ENCODE assay signal across 8 cellular contexts in the genomic region with DNA sequence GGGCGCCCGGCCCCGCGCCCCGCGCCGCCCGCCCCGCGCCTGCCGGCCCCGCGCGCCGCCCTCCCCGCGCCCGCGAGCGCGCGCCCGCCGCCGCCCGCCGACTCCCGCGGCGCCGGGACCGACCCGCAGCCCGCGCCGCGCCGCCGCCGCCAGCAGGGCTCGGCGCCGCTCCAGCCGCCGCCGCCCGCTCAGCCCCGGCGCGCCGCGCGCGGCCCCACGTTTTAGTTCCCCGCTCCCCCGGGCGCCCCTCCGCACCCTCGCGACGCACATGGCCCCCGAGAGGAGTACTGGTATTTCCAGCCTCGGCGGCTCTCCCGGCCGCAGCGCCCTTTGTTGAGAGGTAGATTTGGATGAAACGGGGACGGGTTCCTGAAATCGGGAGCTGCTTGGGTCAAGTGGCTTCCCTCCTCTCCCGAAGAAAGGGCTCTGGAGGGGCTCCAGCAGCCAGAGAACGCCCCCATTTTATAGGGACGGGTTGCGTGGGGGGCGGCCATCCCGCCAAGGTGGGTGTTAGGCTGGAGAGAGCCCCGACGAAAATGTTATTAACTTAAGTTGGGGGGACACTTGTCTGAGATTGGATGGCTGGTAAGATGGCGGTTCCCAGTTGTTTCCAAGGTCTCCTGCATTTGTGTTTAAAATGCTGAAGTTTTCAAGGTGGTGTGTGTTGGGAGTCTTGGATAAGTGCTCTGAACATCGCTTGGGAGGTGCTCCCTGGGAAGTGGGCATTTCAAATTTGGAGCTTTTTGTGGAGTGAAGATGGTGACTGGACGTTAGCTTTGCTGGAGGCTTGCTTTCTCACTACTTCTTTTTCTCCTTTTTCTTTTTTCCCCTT. TPM values are rescaled to one million over a fixed set of nuclear protein-coding genes. Genes with fewer than 3 reads are reported as not detected.
A peak's percentile ranks its signal among the peaks of the same experiment; 100 is the strongest.
DNase-seq lines count a peak whose midpoint lies in the region; ATAC-seq, FAIRE-seq and TF ChIP-seq lines count a peak whose summit lies in the region.

No MANE protein-coding gene starts in this region.

- no peak for FAIRE-seq in HepG2 (lab: Jason Lieb, UNC)

- H4K20me1 ChIP-seq in HepG2 (ENCODE audit: insufficient read depth, low read length): peaks cover 32% of the 10 kb centered on the region

- H3K9ac ChIP-seq in HepG2 (ENCODE audit: insufficient read depth, low read depth, low read length): peak overlapping the region; percentile 69

- peak overlapping the region; percentile 96 for H3K4me2 ChIP-seq in HepG2 (ENCODE audit: low read depth, low read length)

- TF ChIP-seq RAD21 in HepG2 (CRISPR knock-in tag; IDR thresholded peaks at IDR 0.05): no peak

- ATAC-seq in HepG2 (no peak), HG03342 (IDR thresholded peaks at IDR 0.05; ENCODE audit: unreplicated experiment) (no peak)
- no peak for ATAC-seq in stimulated activated naive CD8-positive, alpha-beta T cell treated with anti-CD3 and anti-CD28 coated beads, Interleukin-15, Interleukin-2, amounts not matched to agents 100 U/mL and 50 U/mL, for 24 hours

- no peak for TF ChIP-seq EP300 in HepG2 (IDR thresholded peaks at IDR 0.05; ENCODE audit: low read depth in 2 of 2, low read length in 2 of 2)
- TF ChIP-seq EP300 in HepG2 (CRISPR knock-in tag; IDR thresholded peaks at IDR 0.05; ENCODE audit: borderline replicate concordance): no peak

- TF ChIP-seq POLR2A in HepG2 (IDR thresholded peaks at IDR 0.05; ENCODE audit: insufficient read depth in 1 of 2, low read depth in 2 of 2, low read length in 2 of 2): no peak

- POLR2A ChIA-PET in HepG2 (lab: Yijun Ruan, JAX): interaction anchor here (2.0 kb wide), 1 partner anchor 18 kb away, joined by 9 read pairs; no protein-coding TSS in a partner anchor

- H3K9me3 ChIP-seq in HepG2 (ENCODE audit: low read length): no peaks in the 10 kb centered on the region

- H3K79me2 ChIP-seq in HepG2 (ENCODE audit: insufficient read depth, low read length): peaks cover 40% of the 10 kb centered on the region

- H3K36me3 ChIP-seq in HepG2 (replicated peaks in 1 of 2; ENCODE audit: control insufficient read depth in 1 of 2, insufficient read depth in 2 of 2, low read length in 2 of 2): no peaks in the 10 kb centered on the region

- 5% methylated on average over 14 of the region's 82 CpGs for WGBS in HepG2 (ENCODE audit: low lambda C conversion rate)

- in situ Hi-C loops in HepG2 (cut with HindIII; ENCODE audit: extremely low pct_ligation_motif_present, low pct_unique_long_range_greater_than_20kb): loop anchor here (25.0 kb wide), 2 partner anchors 390 to 810 kb away; partner anchors contain the start of gene PIP4K2A

- H2AFZ ChIP-seq in HepG2 (ENCODE audit: low read length): no peak overlapping the region

- TF ChIP-seq CTCF in GM12864 (IDR thresholded peaks at IDR 0.05; ENCODE audit: low read depth, low read length, missing control alignments) (no peak), cardiac fibroblast (IDR thresholded peaks at IDR 0.05; ENCODE audit: low read depth, low read length) (no peak), HepG2 (CRISPR knock-in tag; IDR thresholded peaks at IDR 0.05) (no peak)

- CTCF ChIA-PET in HepG2 (lab: Yijun Ruan, JAX; ENCODE audit: low intra/inter-chr PET ratio, low total read pairs): no interaction called here

- peak overlapping the region; percentile 95 for H3K4me3 ChIP-seq in GM12864 (ENCODE audit: low read depth, low read length)
- peak overlapping the region; percentile 67 to 69 for H3K4me3 ChIP-seq in cardiac fibroblast (replicated peaks in 1 of 2; ENCODE audit: low read depth in 2 of 2, low read length in 2 of 2)
- peak overlapping the region; percentile 78 to 88 (median 81) for H3K4me3 ChIP-seq in HepG2 (replicated peaks in 1 of 3; ENCODE audit: insufficient read depth in 1 of 3, low read depth in 2 of 3, low read length in 3 of 3)

- no peak overlapping the region for H3K27ac ChIP-seq in HepG2 (ENCODE audit: extremely low read length, insufficient read depth, low read length)

- no TSS peak for BruUV-seq in HepG2 (replicated peaks; lab: Mats Ljungman, UMichigan)

- no peak for DNase-seq in GM12864 (ENCODE audit: low read depth)
- peak; percentile 56 for DNase-seq in OCI-M1 (lab: John Stamatoyannopoulos, UW)
- peak in 1 of 2 donors; percentile 30 for DNase-seq in cardiac fibroblast (ENCODE audit: low read depth in 2 of 2)
- no peak for DNase-seq in HepG2 (ENCODE audit: low spot score)
- peak; percentile 32 for DNase-seq in stimulated activated naive CD8-positive, alpha-beta T cell treated with anti-CD3 and anti-CD28 coated beads, Interleukin-15, Interleukin-2, amounts not matched to agents 100 U/mL and 50 U/mL, for 24 hours
- no peak for DNase-seq in glomerular visceral epithelial cell (ENCODE audit: extremely low spot score)
- no peak for DNase-seq in DMS79 (lab: John Stamatoyannopoulos, UW)

- intact Hi-C loops in HepG2 (cut with micrococcal nuclease; ENCODE audit: unreplicated experiment): loop anchor here (5.0 to 10.0 kb wide), 3 partner anchors 193 to 665 kb away; no protein-coding TSS in a partner anchor

- peaks cover 65% of the 10 kb centered on the region for H3K4me1 ChIP-seq in HepG2 (ENCODE audit: insufficient read depth, low read length)

- H3K27me3 ChIP-seq in HepG2 (ENCODE audit: control insufficient read depth in 1 of 2, insufficient read depth in 2 of 2, low read length in 2 of 2): peaks cover 0 to 7% of the 10 kb centered on the region in 2 experiments; a peak in 2 of 5 replicates

RNA-seq across cellular contexts. Expression of gene BMI1, which starts 1.1 kb away (rescaled TPM):
- total RNA-seq in HepG2 (2016; rRNA removed; fragmentation: Illumina TruSeq; extraction: Trizol): 44.0 and 46.3 TPM in 2 replicates
- 8.7 and 9.7 TPM in 2 replicates for total RNA-seq in HepG2 (2016; cell fraction: cytosol; rRNA removed; fragmentation: Illumina TruSeq; extraction: Trizol; ENCODE audit: low read depth)
- total RNA-seq in HepG2 (2016; cell fraction: insoluble cytoplasmic fraction; rRNA removed; fragmentation: Illumina TruSeq; extraction: Trizol): 41.7 and 51.3 TPM in 2 replicates
- total RNA-seq in HepG2 (2016; cell fraction: membrane; rRNA removed; fragmentation: Illumina TruSeq; extraction: Trizol): 45.9 and 47.6 TPM in 2 replicates
- 35.5 and 44.2 TPM in 2 replicates for total RNA-seq in HepG2 (2016; cell fraction: nucleus; rRNA removed; fragmentation: Illumina TruSeq; extraction: Trizol)
- 28.0 and 30.5 TPM in 2 replicates for polyA plus RNA-seq in HepG2 (2011; rRNA removed)
- polyA plus RNA-seq in HepG2 (2011; cell fraction: cytosol; rRNA removed): 11.2 and 14.7 TPM in 2 replicates
- polyA plus RNA-seq in HepG2 (2011; cell fraction: nucleus; rRNA removed): 33.2 and 46.3 TPM in 2 replicates
- 28.8 and 47.8 TPM in 2 replicates for polyA plus RNA-seq in HepG2 (2012)
- polyA plus RNA-seq in HepG2 (2016; cell fraction: cytosol; fragmentation: Illumina TruSeq; extraction: Trizol; ENCODE audit: low read depth): 8.6 and 9.9 TPM in 2 replicates
- 49.7 and 50.7 TPM in 2 replicates for polyA plus RNA-seq in HepG2 (2016; cell fraction: insoluble cytoplasmic fraction; fragmentation: Illumina TruSeq; extraction: Trizol; ENCODE audit: low read depth)
- polyA plus RNA-seq in HepG2 (2016; cell fraction: membrane; fragmentation: Illumina TruSeq; extraction: Trizol; ENCODE audit: low read depth): 28.7 and 33.7 TPM in 2 replicates
- 66.4 and 66.5 TPM in 2 replicates for polyA plus RNA-seq in HepG2 (2016; cell fraction: nucleus; fragmentation: Illumina TruSeq; extraction: Trizol; ENCODE audit: insufficient read depth, low read depth)
- 43.5 and 48.7 TPM in 2 replicates for polyA minus RNA-seq in HepG2 (2011; rRNA and poly(A)+ RNA removed; ENCODE audit: low replicate concordance)
- polyA minus RNA-seq in HepG2 (2011; cell fraction: cytosol; rRNA and poly(A)+ RNA removed): 26.1 TPM in 2 replicates
- polyA minus RNA-seq in HepG2 (2011; cell fraction: nucleus; rRNA and poly(A)+ RNA removed): 33.6 and 33.9 TPM in 2 replicates

RNA-seq across cellular contexts. Expression of gene COMMD3, which starts 5.9 kb away (rescaled TPM):
- 54.4 and 56.8 TPM in 2 replicates for total RNA-seq in HepG2 (2016; rRNA removed; fragmentation: Illumina TruSeq; extraction: Trizol)
- 15.2 and 17.8 TPM in 2 replicates for total RNA-seq in HepG2 (2016; cell fraction: cytosol; rRNA removed; fragmentation: Illumina TruSeq; extraction: Trizol; ENCODE audit: low read depth)
- 55.9 and 59.6 TPM in 2 replicates for total RNA-seq in HepG2 (2016; cell fraction: insoluble cytoplasmic fraction; rRNA removed; fragmentation: Illumina TruSeq; extraction: Trizol)
- total RNA-seq in HepG2 (2016; cell fraction: membrane; rRNA removed; fragmentation: Illumina TruSeq; extraction: Trizol): 24.8 and 25.2 TPM in 2 replicates
- total RNA-seq in HepG2 (2016; cell fraction: nucleus; rRNA removed; fragmentation: Illumina TruSeq; extraction: Trizol): 58.2 and 59.9 TPM in 2 replicates
- polyA plus RNA-seq in HepG2 (2011; rRNA removed): 32.5 and 38.7 TPM in 2 replicates
- 13.0 and 16.4 TPM in 2 replicates for polyA plus RNA-seq in HepG2 (2011; cell fraction: cytosol; rRNA removed)
- 32.4 and 40.5 TPM in 2 replicates for polyA plus RNA-seq in HepG2 (2011; cell fraction: nucleus; rRNA removed)
- 26.8 and 37.6 TPM in 2 replicates for polyA plus RNA-seq in HepG2 (2012)
- polyA plus RNA-seq in HepG2 (2016; cell fraction: cytosol; fragmentation: Illumina TruSeq; extraction: Trizol; ENCODE audit: low read depth): 16.4 and 19.0 TPM in 2 replicates
- polyA plus RNA-seq in HepG2 (2016; cell fraction: insoluble cytoplasmic fraction; fragmentation: Illumina TruSeq; extraction: Trizol; ENCODE audit: low read depth): 54.7 and 56.3 TPM in 2 replicates
- polyA plus RNA-seq in HepG2 (2016; cell fraction: membrane; fragmentation: Illumina TruSeq; extraction: Trizol; ENCODE audit: low read depth): 20.1 and 20.4 TPM in 2 replicates
- polyA plus RNA-seq in HepG2 (2016; cell fraction: nucleus; fragmentation: Illumina TruSeq; extraction: Trizol; ENCODE audit: insufficient read depth, low read depth): 76.7 and 77.8 TPM in 2 replicates
- 3.1 and 6.1 TPM in 2 replicates for polyA minus RNA-seq in HepG2 (2011; rRNA and poly(A)+ RNA removed; ENCODE audit: low replicate concordance)
- polyA minus RNA-seq in HepG2 (2011; cell fraction: cytosol; rRNA and poly(A)+ RNA removed): 3.3 and 8.5 TPM in 2 replicates
- polyA minus RNA-seq in HepG2 (2011; cell fraction: nucleus; rRNA and poly(A)+ RNA removed): 35.2 and 36.6 TPM in 2 replicates

RNA-seq across cellular contexts. Expression of gene SPAG6, which starts 23.2 kb away (rescaled TPM):
- not detected in 2 replicates for total RNA-seq in HepG2 (2016; rRNA removed; fragmentation: Illumina TruSeq; extraction: Trizol)
- not detected in 2 replicates for total RNA-seq in HepG2 (2016; cell fraction: cytosol; rRNA removed; fragmentation: Illumina TruSeq; extraction: Trizol; ENCODE audit: low read depth)
- not detected in 2 replicates for total RNA-seq in HepG2 (2016; cell fraction: insoluble cytoplasmic fraction; rRNA removed; fragmentation: Illumina TruSeq; extraction: Trizol)
- total RNA-seq in HepG2 (2016; cell fraction: membrane; rRNA removed; fragmentation: Illumina TruSeq; extraction: Trizol): not detected in 2 replicates
- total RNA-seq in HepG2 (2016; cell fraction: nucleus; rRNA removed; fragmentation: Illumina TruSeq; extraction: Trizol): not detected in 2 replicates
- polyA plus RNA-seq in HepG2 (2011; rRNA removed): not detected in 2 replicates
- not detected in 2 replicates for polyA plus RNA-seq in HepG2 (2011; cell fraction: cytosol; rRNA removed)
- polyA plus RNA-seq in HepG2 (2011; cell fraction: nucleus; rRNA removed): not detected in 2 replicates
- not detected in 2 replicates for polyA plus RNA-seq in HepG2 (2012)
- not detected in 2 replicates for polyA plus RNA-seq in HepG2 (2016; cell fraction: cytosol; fragmentation: Illumina TruSeq; extraction: Trizol; ENCODE audit: low read depth)
- polyA plus RNA-seq in HepG2 (2016; cell fraction: insoluble cytoplasmic fraction; fragmentation: Illumina TruSeq; extraction: Trizol; ENCODE audit: low read depth): not detected in 2 replicates
- polyA plus RNA-seq in HepG2 (2016; cell fraction: membrane; fragmentation: Illumina TruSeq; extraction: Trizol; ENCODE audit: low read depth): not detected in 2 replicates
- polyA plus RNA-seq in HepG2 (2016; cell fraction: nucleus; fragmentation: Illumina TruSeq; extraction: Trizol; ENCODE audit: insufficient read depth, low read depth): not detected in 2 replicates
- not detected in 2 replicates for polyA minus RNA-seq in HepG2 (2011; rRNA and poly(A)+ RNA removed; ENCODE audit: low replicate concordance)
- polyA minus RNA-seq in HepG2 (2011; cell fraction: cytosol; rRNA and poly(A)+ RNA removed): not detected in 2 replicates
- polyA minus RNA-seq in HepG2 (2011; cell fraction: nucleus; rRNA and poly(A)+ RNA removed): not detected in 2 replicates

Comparison
In these comparisons a context has a peak if more than half of its experiments do, and no peak if none do; other contexts are left out.
1. DNase-seq: peak in OCI-M1 (single experiment) and stimulated activated naive CD8-positive, alpha-beta T cell treated with anti-CD3 and anti-CD28 coated beads, Interleukin-15, Interleukin-2, amounts not matched to agents 100 U/mL and 50 U/mL, for 24 hours (single experiment); none in GM12864 (single experiment), HepG2 (single experiment), glomerular visceral epithelial cell (single experiment) and DMS79 (single experiment).
2. Peak in every context shown above with its lines, with median percentiles within 50 percentile points of each other: H3K4me3 ChIP-seq.